In the genomic region with DNA sequence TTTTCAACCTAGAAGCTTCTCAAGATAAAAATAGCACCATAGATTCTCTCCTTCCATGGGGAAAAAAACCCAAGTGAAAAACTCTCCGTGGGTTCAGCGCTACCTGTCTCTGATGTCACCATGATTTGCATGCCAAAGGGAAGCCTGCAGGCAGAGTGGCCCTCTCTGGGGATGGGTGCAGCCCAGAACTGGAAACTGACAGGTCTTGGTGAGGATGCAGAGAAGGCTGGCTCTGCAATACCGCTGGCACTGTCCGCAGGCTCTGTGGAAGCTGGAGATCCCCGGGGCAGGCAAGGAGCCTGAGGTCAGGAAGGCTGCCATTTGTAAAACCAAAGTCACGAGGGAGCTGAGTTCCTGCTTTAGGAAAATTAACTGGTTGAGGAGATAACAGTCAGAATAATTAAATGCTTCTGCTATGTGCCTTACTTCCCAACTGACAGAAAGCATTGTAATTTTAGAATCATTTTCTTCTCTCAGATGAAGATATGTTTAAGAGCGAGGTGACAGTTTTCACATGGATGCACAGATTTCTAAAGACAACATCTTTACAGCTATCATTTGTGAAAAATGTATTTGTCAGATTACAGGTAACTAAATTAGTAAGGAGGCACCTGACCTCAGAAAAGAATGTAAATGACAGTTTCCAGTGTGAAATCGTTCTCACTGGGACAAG, we compare ENCODE assay signal across 31 cellular contexts.
"Had no signal": no experiment of that assay in that cellular context is flagged by ENCODE, and none has a peak within 500 bp of the region (broad histone marks: within the 10 kb centered on the region; RNA-seq: fewer than 3 reads in every experiment).

No MANE protein-coding gene starts in this region.

- H3K9me3 ChIP-seq: ascending aorta, body of pancreas, SJCRH30 had no signal

- H3K27ac Mint-ChIP-seq: activated CD8-positive, alpha-beta memory T cell treated with anti-CD3 and anti-CD28 coated beads, Interleukin-2, amount 10 ng/mL, durations not matched to agents 7 days and 5 days; activated CD8-positive, alpha-beta T cell treated with anti-CD3 and anti-CD28 coated beads, Interleukin-2, amount 10 ng/mL, durations not matched to agents 7 days and 5 days; activated naive CD4-positive, alpha-beta T cell treated with anti-CD3 and anti-CD28 coated beads, Interleukin-2, amount 50 U/mL, for 72 hours; activated naive CD8-positive, alpha-beta T cell treated with anti-CD3 and anti-CD28 coated beads, Interleukin-2, amount 50 U/mL, for 24 hours; activated T-cell treated with anti-CD3 and anti-CD28 coated beads, Interleukin-2, amount 50 U/mL, for 24 hours; activated T-helper 1 cell treated with anti-CD3 and anti-CD28 coated beads, Interleukin-12 subunit alpha, Interleukin-12 subunit beta, Interleukin-2, Interleukin-4 antibody, amounts not matched to agents 30 ng/mL and 10 ng/mL and 1 ng/mL, durations not matched to agents 14 hours and 24 hours and 36 hours; T-helper 1 cell treated with Interleukin-12 subunit alpha and Interleukin-12 subunit beta and Interleukin-4 antibody, amounts not matched to agents 30 μg/mL and 1 μg/mL, for 36 hours had no signal

- DNase-seq: activated CD4-positive, alpha-beta T cell treated with anti-CD3 and anti-CD28 coated beads for 48 hours; activated CD4-positive, alpha-beta T cell treated with anti-CD3 and anti-CD28 coated beads, Interleukin-2, amount 50 U/mL, for 4 hours; activated CD4-positive, CD25-positive, alpha-beta regulatory T cell treated with anti-CD3 and anti-CD28 coated beads, Interleukin-2, amount 50 U/mL, for 72 hours; activated CD8-positive, alpha-beta memory T cell treated with anti-CD3 and anti-CD28 coated beads, Interleukin-2, amount 10 ng/mL, durations not matched to agents 7 days and 5 days; activated CD8-positive, alpha-beta T cell treated with anti-CD3 and anti-CD28 coated beads, Interleukin-2, amount 10 ng/mL, durations not matched to agents 7 days and 5 days; activated effector memory CD4-positive, alpha-beta T cell treated with Interleukin-2 at 50 U/mL for 16 hours; activated naive CD4-positive, alpha-beta T cell; activated naive CD8-positive, alpha-beta T cell treated with anti-CD3 and anti-CD28 coated beads, Interleukin-2, amount 50 U/mL, for 24 hours; activated T-cell treated with anti-CD3 and anti-CD28 coated beads, Interleukin-2, amount 50 U/mL, for 24 hours; amniotic stem cell; body of pancreas; central memory CD4-positive, alpha-beta T cell; Karpas-422; MM.1S; NCI-H1105; NCI-H1436 treated with DMSO at 0.1 percent for 48 hours; NCI-H187 treated with DMSO at 0.1 percent for 48 hours; NCI-H2081 treated with DMSO at 0.1 percent for 48 hours; NCI-H2171 treated with DMSO at 0.1 percent for 48 hours; NCI-H345; NCI-H510A; NCI-H526 treated with DMSO at 0.1 percent for 48 hours; NCI-H82; Right ventricle myocardium superior; RPMI8226; SJCRH30 had no signal

- H3K4me3 ChIP-seq: ascending aorta, body of pancreas, K562, SJCRH30 had no signal

- H3K27ac ChIP-seq: ascending aorta, body of pancreas, SJCRH30 had no signal

- H3K36me3 ChIP-seq: ascending aorta, SJCRH30 had no signal

- H3K4me1 Mint-ChIP-seq: activated CD8-positive, alpha-beta memory T cell treated with anti-CD3 and anti-CD28 coated beads, Interleukin-2, amount 10 ng/mL, durations not matched to agents 7 days and 5 days; activated naive CD8-positive, alpha-beta T cell treated with anti-CD3 and anti-CD28 coated beads, Interleukin-2, amount 50 U/mL, for 24 hours had no signal

- H3K4me3 Mint-ChIP-seq: activated CD8-positive, alpha-beta memory T cell treated with anti-CD3 and anti-CD28 coated beads, Interleukin-2, amount 10 ng/mL, durations not matched to agents 7 days and 5 days; activated CD8-positive, alpha-beta T cell treated with anti-CD3 and anti-CD28 coated beads, Interleukin-2, amount 10 ng/mL, durations not matched to agents 7 days and 5 days; activated naive CD8-positive, alpha-beta T cell treated with anti-CD3 and anti-CD28 coated beads, Interleukin-2, amount 50 U/mL, for 24 hours; activated T-cell treated with anti-CD3 and anti-CD28 coated beads, Interleukin-2, amount 50 U/mL, for 24 hours; activated T-helper 1 cell treated with anti-CD3 and anti-CD28 coated beads, Interleukin-12 subunit alpha, Interleukin-12 subunit beta, Interleukin-2, Interleukin-4 antibody, amounts not matched to agents 30 ng/mL and 10 ng/mL and 1 ng/mL, durations not matched to agents 14 hours and 24 hours and 36 hours; T-helper 1 cell treated with Interleukin-12 subunit alpha and Interleukin-12 subunit beta and Interleukin-4 antibody, amounts not matched to agents 30 μg/mL and 1 μg/mL, for 36 hours had no signal

- H3K27me3 ChIP-seq: ascending aorta, body of pancreas, SJCRH30 had no signal

- ATAC-seq: activated CD8-positive, alpha-beta memory T cell treated with anti-CD3 and anti-CD28 coated beads, Interleukin-2, amount 10 ng/mL, durations not matched to agents 7 days and 5 days; activated CD8-positive, alpha-beta T cell treated with anti-CD3 and anti-CD28 coated beads, Interleukin-2, amount 10 ng/mL, durations not matched to agents 7 days and 5 days; activated naive CD4-positive, alpha-beta T cell treated with anti-CD3 and anti-CD28 coated beads, Interleukin-2, amount 50 U/mL, for 72 hours; activated naive CD8-positive, alpha-beta T cell treated with anti-CD3 and anti-CD28 coated beads, Interleukin-2, amount 50 U/mL, for 24 hours; body of pancreas; K562 had no signal

- H3K27me3 Mint-ChIP-seq: activated CD8-positive, alpha-beta memory T cell treated with anti-CD3 and anti-CD28 coated beads, Interleukin-2, amount 10 ng/mL, durations not matched to agents 7 days and 5 days; activated naive CD8-positive, alpha-beta T cell treated with anti-CD3 and anti-CD28 coated beads, Interleukin-2, amount 50 U/mL, for 24 hours; activated T-cell treated with anti-CD3 and anti-CD28 coated beads, Interleukin-2, amount 50 U/mL, for 24 hours had no signal

- H3K4me1 ChIP-seq: ascending aorta, body of pancreas, SJCRH30 had no signal

- H3K36me3 Mint-ChIP-seq: activated CD8-positive, alpha-beta memory T cell treated with anti-CD3 and anti-CD28 coated beads, Interleukin-2, amount 10 ng/mL, durations not matched to agents 7 days and 5 days; activated naive CD4-positive, alpha-beta T cell treated with anti-CD3 and anti-CD28 coated beads, Interleukin-2, amount 50 U/mL, for 72 hours had no signal
